23 cellular contexts compared by ENCODE assay signal in genomic region chr7:158399762-158400161, GRCh38.
DNase-seq lines count a peak whose midpoint lies in the region; ATAC-seq and TF ChIP-seq lines count a peak whose summit lies in the region.
"Had no signal": no experiment of that assay in that cellular context is flagged by ENCODE, and none has a peak within 500 bp of the region (broad histone marks: within the 10 kb centered on the region; RNA-seq: fewer than 3 reads in every experiment).

No MANE protein-coding gene starts in this region.

- H3K36me3 Mint-ChIP-seq in activated CD8-positive, alpha-beta memory T cell treated with anti-CD3 and anti-CD28 coated beads, Interleukin-2, amount 10 ng/mL, durations not matched to agents 7 days and 5 days = no peaks in the 10 kb centered on the region
- H3K36me3 Mint-ChIP-seq: CD14-positive monocyte; CD8-positive, alpha-beta memory T cell had no signal

- H3K9me3 Mint-ChIP-seq in activated CD8-positive, alpha-beta memory T cell treated with anti-CD3 and anti-CD28 coated beads, Interleukin-2, amount 10 ng/mL, durations not matched to agents 7 days and 5 days (ENCODE audit: low read depth) = peaks cover 8% of the 10 kb centered on the region

- no peak overlapping the region for H3K4me3 ChIP-seq in lower lobe of right lung
- no peak overlapping the region for H3K4me3 ChIP-seq in spleen
- H3K4me3 ChIP-seq: A549; BLaER1 treated with 17β-estradiol and CSF1 and Interleukin-3, amounts not matched to agents 10 nM and 100 nM; GM12878; GM23338 had no signal

- TF ChIP-seq CTCF in lower lobe of right lung (IDR thresholded peaks at IDR 0.05) (no peak), spleen (IDR thresholded peaks at IDR 0.05 in 8 of 11, conservative IDR thresholded peaks at IDR 0.05 in 3 of 11) (no peak)

- no peak for TF ChIP-seq POLR2A in spleen (IDR thresholded peaks at IDR 0.05)

- H3K27me3 ChIP-seq in lower lobe of right lung (ENCODE audit: low read depth) (no peaks in the 10 kb centered on the region), spleen (replicated peaks in 1 of 7) (peaks cover 0 to 12% (median 0%) of the 10 kb centered on the region in 7 donors)
- H3K27me3 ChIP-seq: BE2C; BLaER1 treated with 17β-estradiol and CSF1 and Interleukin-3, amounts not matched to agents 10 nM and 100 nM had no signal

- DNase-seq in Right ventricle myocardium inferior (ENCODE audit: missing footprints) = peak; percentile 25
- no peak for DNase-seq in left cardiac atrium
- peak; percentile 35 for DNase-seq in lower lobe of right lung
- peak; percentile 41 for DNase-seq in spleen
- no peak for DNase-seq in NCI-H526 (lab: John Stamatoyannopoulos, UW)
- DNase-seq in activated CD8-positive, alpha-beta memory T cell treated with anti-CD3 and anti-CD28 coated beads, Interleukin-2, amount 10 ng/mL, durations not matched to agents 7 days and 5 days = no peak
- DNase-seq: 8988T; ACHN; AML-193; BE2C; CD4-positive, alpha-beta T cell; CD8-positive, alpha-beta memory T cell; DMS 273 treated with DMSO at 0.1 percent for 48 hours; DMS79; EL; GDM1; HCEC 1CT had no signal

- H3K27me3 Mint-ChIP-seq in activated CD8-positive, alpha-beta memory T cell treated with anti-CD3 and anti-CD28 coated beads, Interleukin-2, amount 10 ng/mL, durations not matched to agents 7 days and 5 days = no peaks in the 10 kb centered on the region

- H3K27ac ChIP-seq in lower lobe of right lung = no peak overlapping the region
- no peak overlapping the region for H3K27ac ChIP-seq in spleen
- H3K27ac ChIP-seq: A549; BLaER1 treated with 17β-estradiol and CSF1 and Interleukin-3, amounts not matched to agents 10 nM and 100 nM had no signal

- H3K4me1 Mint-ChIP-seq in activated CD8-positive, alpha-beta memory T cell treated with anti-CD3 and anti-CD28 coated beads, Interleukin-2, amount 10 ng/mL, durations not matched to agents 7 days and 5 days = no peaks in the 10 kb centered on the region
- H3K4me1 Mint-ChIP-seq: CD14-positive monocyte; CD8-positive, alpha-beta memory T cell had no signal

- no peaks in the 10 kb centered on the region for H3K36me3 ChIP-seq in lower lobe of right lung
- no peaks in the 10 kb centered on the region for H3K36me3 ChIP-seq in spleen
- H3K36me3 ChIP-seq: BE2C; BLaER1 treated with 17β-estradiol and CSF1 and Interleukin-3, amounts not matched to agents 10 nM and 100 nM had no signal

- WGBS in spleen, 5 donors = 75 to 77% (median 76%) methylated on average over 9 of the region's 9 CpGs

- H3K4me1 ChIP-seq in lower lobe of right lung (no peaks in the 10 kb centered on the region), spleen (no peaks in the 10 kb centered on the region)
- H3K4me1 ChIP-seq: BE2C had no signal

- ATAC-seq in Right ventricle myocardium inferior = no peak
- ATAC-seq in left cardiac atrium = no peak
- no peak for ATAC-seq in lower lobe of right lung
- no peak for ATAC-seq in activated CD4-positive, CD25-positive, alpha-beta regulatory T cell treated with anti-CD3 and anti-CD28 coated beads, Interleukin-2, amount 50 U/mL, for 24 hours
- no peak for ATAC-seq in activated CD8-positive, alpha-beta memory T cell treated with anti-CD3 and anti-CD28 coated beads, Interleukin-2, amount 10 ng/mL, durations not matched to agents 7 days and 5 days
- ATAC-seq: A549, GM12878, GM23338 had no signal

- H3K4me3 Mint-ChIP-seq in activated CD8-positive, alpha-beta memory T cell treated with anti-CD3 and anti-CD28 coated beads, Interleukin-2, amount 10 ng/mL, durations not matched to agents 7 days and 5 days = no peak overlapping the region
- H3K4me3 Mint-ChIP-seq: CD14-positive monocyte; CD4-positive, alpha-beta T cell; CD8-positive, alpha-beta memory T cell; GM23338 had no signal

- H3K9me3 ChIP-seq in lower lobe of right lung (peaks cover 5% of the 10 kb centered on the region), spleen (peaks cover 0 to 23% (median 19%) of the 10 kb centered on the region in 8 donors)
- H3K9me3 ChIP-seq: BE2C had no signal

- CTCF ChIA-PET in activated CD8-positive, alpha-beta memory T cell treated with anti-CD3 and anti-CD28 coated beads, Interleukin-2, amount 10 ng/mL, durations not matched to agents 7 days and 5 days (lab: Charles Lee) = no interaction called here

- intact Hi-C loops in Right ventricle myocardium inferior (cut with DNase I) (no loop called here), left cardiac atrium (cut with DNase I) (no loop called here), lower lobe of right lung (cut with DNase I) (no loop called here), spleen (cut with DNase I; ENCODE audit: low total_unique reads) (no loop called here)

- no peak overlapping the region for H3K27ac Mint-ChIP-seq in activated CD8-positive, alpha-beta memory T cell treated with anti-CD3 and anti-CD28 coated beads, Interleukin-2, amount 10 ng/mL, durations not matched to agents 7 days and 5 days
- H3K27ac Mint-ChIP-seq: CD14-positive monocyte; CD4-positive, alpha-beta T cell; CD8-positive, alpha-beta memory T cell; GM23338 had no signal

Comparison
In these comparisons a context has a peak if more than half of its experiments do, and no peak if none do; other contexts are left out.
1. DNase-seq: peak in Right ventricle myocardium inferior (single experiment), lower lobe of right lung (single experiment) and spleen (single experiment); none in left cardiac atrium (single experiment), NCI-H526 (0 of 2) and activated CD8-positive, alpha-beta memory T cell treated with anti-CD3 and anti-CD28 coated beads, Interleukin-2, amount 10 ng/mL, durations not matched to agents 7 days and 5 days (single experiment).